ENCODE assay signal across 28 cellular contexts in the genomic region with DNA sequence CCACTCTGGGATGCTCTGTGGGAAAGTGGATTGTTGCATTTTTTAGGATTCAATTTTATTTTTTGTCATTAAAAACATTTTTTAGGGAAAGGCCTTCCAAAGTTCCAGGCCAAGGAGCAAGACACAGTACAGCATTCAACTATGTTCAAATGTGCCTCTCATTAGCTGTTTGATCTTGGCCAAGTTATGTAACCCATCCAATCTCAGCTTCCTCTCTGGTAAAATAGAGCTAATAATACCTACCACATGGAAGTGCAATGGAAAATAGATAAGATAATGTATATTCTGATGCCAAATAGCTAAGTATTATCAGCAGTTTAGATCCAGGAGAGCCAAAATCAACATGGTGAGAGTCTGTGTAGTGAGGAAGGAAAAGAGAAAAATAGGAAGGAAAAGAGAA.
A peak's percentile ranks its signal among the peaks of the same experiment; 100 is the strongest.
DNase-seq lines count a peak whose midpoint lies in the region; ATAC-seq, FAIRE-seq and TF ChIP-seq lines count a peak whose summit lies in the region.
"Had no signal": no experiment of that assay in that cellular context is flagged by ENCODE, and none has a peak within 500 bp of the region (broad histone marks: within the 10 kb centered on the region; RNA-seq: fewer than 3 reads in every experiment).

No MANE protein-coding gene starts in this region.

- no peaks in the 10 kb centered on the region for H3K4me1 Mint-ChIP-seq in activated CD4-positive, alpha-beta memory T cell treated with anti-CD3 and anti-CD28 coated beads for 36 hours (ENCODE audit: low read depth)
- H3K4me1 Mint-ChIP-seq in activated naive CD4-positive, alpha-beta T cell treated with anti-CD3 and anti-CD28 coated beads for 36 hours (ENCODE audit: low read depth), result peaks cover 3% of the 10 kb centered on the region
- H3K4me1 Mint-ChIP-seq: activated CD4-positive, alpha-beta memory T cell treated with anti-CD3 and anti-CD28 coated beads, Interleukin-2, amount 10 ng/mL, durations not matched to agents 7 days and 5 days had no signal

- H3K27ac ChIP-seq in ACC112 (ENCODE audit: low read depth, low read length) (peak overlapping the region; percentile 63), K562 (ENCODE audit: extremely low read depth, low read depth, low read length) (no peak overlapping the region), heart left ventricle (peak overlapping the region in 9 of 12 donors; percentile 1 to 80 (median 66)), mesodermal cell (ENCODE audit: low read depth, low read length, severe bottlenecking) (peak overlapping the region; percentile 50), hepatocyte (no peak overlapping the region)
- H3K27ac ChIP-seq: colonic mucosa, parathyroid adenoma, tibial artery, vagina had no signal

- no TSS peak for BruUV-seq in K562 (replicated peaks; lab: Mats Ljungman, UMichigan)

- FAIRE-seq in K562 (lab: Jason Lieb, UNC), result no peak
- FAIRE-seq: A204.1 had no signal

- no peaks in the 10 kb centered on the region for H3K27me3 ChIP-seq in ACC112 (ENCODE audit: insufficient read depth, low read length)
- H3K27me3 ChIP-seq in K562 (ENCODE audit: control insufficient read depth in 2 of 2, insufficient read depth in 2 of 2, low read length in 2 of 2), result no peaks in the 10 kb centered on the region
- no peaks in the 10 kb centered on the region for H3K27me3 ChIP-seq in heart left ventricle
- H3K27me3 ChIP-seq in hepatocyte, result no peaks in the 10 kb centered on the region
- H3K27me3 ChIP-seq: colonic mucosa, tibial artery, vagina had no signal

- DNase-seq in K562 (ENCODE audit: extremely low read depth in 1 of 4, low spot score in 3 of 4) (no peak), heart left ventricle (no peak), hepatocyte (ENCODE audit: low spot score) (no peak), NOMO-1 treated with dmso at 0.1 percent for 144 hours (lab: John Stamatoyannopoulos, UW; ENCODE audit: unreplicated experiment) (no peak)
- DNase-seq in activated CD4-positive, alpha-beta memory T cell treated with anti-CD3 and anti-CD28 coated beads for 36 hours, result no peak
- DNase-seq in activated naive CD4-positive, alpha-beta T cell treated with anti-CD3 and anti-CD28 coated beads for 36 hours, result no peak
- DNase-seq: activated CD4-positive, alpha-beta memory T cell treated with anti-CD3 and anti-CD28 coated beads, Interleukin-2, amount 10 ng/mL, durations not matched to agents 7 days and 5 days; activated CD4-positive, CD25-positive, alpha-beta regulatory T cell treated with anti-CD3 and anti-CD28 coated beads, Interleukin-2, amount 50 U/mL, for 72 hours; activated CD8-positive, alpha-beta memory T cell treated with anti-CD3 and anti-CD28 coated beads, Interleukin-2, amount 50 U/mL, for 48 hours; activated naive CD4-positive, alpha-beta T cell treated with anti-CD3 and anti-CD28 coated beads, Interleukin-2, amount 10 ng/mL, durations not matched to agents 7 days and 5 days; CD4-positive, alpha-beta T cell; colonic mucosa; DND-41; effector CD8-positive, alpha-beta T cell; NCI-H1436; NCI-H446 treated with DMSO at 0.1 percent for 48 hours; NCI-H82; stimulated activated CD4-positive, alpha-beta T cell treated with anti-CD3 and anti-CD28 coated beads, Interleukin-12 subunit alpha, Interleukin-12 subunit beta, amount 100 ng/mL, for 4 hours; stimulated activated CD4-positive, alpha-beta T cell treated with anti-CD3 and anti-CD28 coated beads, Interleukin-2, amount 100 ng/mL, for 48 hours; stimulated activated naive CD8-positive, alpha-beta T cell treated with anti-CD3 and anti-CD28 coated beads, Interleukin-15, amount 100 ng/mL, for 72 hours; tibial artery had no signal

- H3K4me1 ChIP-seq in ACC112 (ENCODE audit: control insufficient read depth, insufficient read depth, low read length, unreplicated experiment), result peaks cover 3% of the 10 kb centered on the region
- peaks cover 3 to 25% of the 10 kb centered on the region in 2 experiments; a peak in 3 of 5 replicates for H3K4me1 ChIP-seq in K562 (replicated peaks in 1 of 2; ENCODE audit: control insufficient read depth in 2 of 2, insufficient read depth in 2 of 2, low read length in 2 of 2)
- peaks cover 0 to 30% (median 17%) of the 10 kb centered on the region in 12 donors for H3K4me1 ChIP-seq in heart left ventricle
- H3K4me1 ChIP-seq in mesodermal cell (ENCODE audit: control insufficient read depth, insufficient read depth, low read length, poor library complexity, severe bottlenecking), result peaks cover 25% of the 10 kb centered on the region
- no peaks in the 10 kb centered on the region for H3K4me1 ChIP-seq in hepatocyte (ENCODE audit: insufficient read depth)
- H3K4me1 ChIP-seq: colonic mucosa had no signal

- H3K36me3 ChIP-seq in ACC112 (ENCODE audit: insufficient read depth, low read length) (no peaks in the 10 kb centered on the region), K562 (ENCODE audit: control insufficient read depth, insufficient read depth, low read length) (no peaks in the 10 kb centered on the region), heart left ventricle (no peaks in the 10 kb centered on the region), mesodermal cell (ENCODE audit: control insufficient read depth, insufficient read depth, low read length) (no peaks in the 10 kb centered on the region), hepatocyte (replicated peaks; ENCODE audit: insufficient read depth, low read depth) (no peaks in the 10 kb centered on the region)
- H3K36me3 ChIP-seq: colonic mucosa, tibial artery, vagina had no signal

- no peaks in the 10 kb centered on the region for H3K9me2 ChIP-seq in hepatocyte (replicated peaks; ENCODE audit: insufficient read depth)

- H3K4me3 ChIP-seq in ACC112 (ENCODE audit: low read depth, low read length), result no peak overlapping the region
- H3K4me3 ChIP-seq in K562, result no peak overlapping the region
- no peak overlapping the region for H3K4me3 ChIP-seq in heart left ventricle
- H3K4me3 ChIP-seq in mesodermal cell (ENCODE audit: extremely low read depth, insufficient read depth, low read length, poor library complexity, severe bottlenecking), result no peak overlapping the region
- no peak overlapping the region for H3K4me3 ChIP-seq in hepatocyte
- H3K4me3 ChIP-seq: colonic mucosa, tibial artery, vagina had no signal

- H3K36me3 Mint-ChIP-seq in activated CD4-positive, alpha-beta memory T cell treated with anti-CD3 and anti-CD28 coated beads for 36 hours, result no peaks in the 10 kb centered on the region
- no peaks in the 10 kb centered on the region for H3K36me3 Mint-ChIP-seq in activated naive CD4-positive, alpha-beta T cell treated with anti-CD3 and anti-CD28 coated beads for 36 hours (ENCODE audit: low read depth)
- H3K36me3 Mint-ChIP-seq: activated naive CD4-positive, alpha-beta T cell treated with anti-CD3 and anti-CD28 coated beads, Interleukin-2, amount 10 ng/mL, durations not matched to agents 7 days and 5 days had no signal

- H3K27ac Mint-ChIP-seq in activated CD4-positive, alpha-beta memory T cell treated with anti-CD3 and anti-CD28 coated beads for 36 hours, result no peak overlapping the region
- no peak overlapping the region for H3K27ac Mint-ChIP-seq in activated naive CD4-positive, alpha-beta T cell treated with anti-CD3 and anti-CD28 coated beads for 36 hours
- H3K27ac Mint-ChIP-seq: activated CD4-positive, alpha-beta memory T cell treated with anti-CD3 and anti-CD28 coated beads, Interleukin-2, amount 10 ng/mL, durations not matched to agents 7 days and 5 days; activated naive CD4-positive, alpha-beta T cell treated with anti-CD3 and anti-CD28 coated beads, Interleukin-2, amount 10 ng/mL, durations not matched to agents 7 days and 5 days; activated T-helper 1 cell treated with anti-CD3 and anti-CD28 coated beads, Interleukin-12 subunit alpha, Interleukin-12 subunit beta, Interleukin-2, Interleukin-4 antibody, amounts not matched to agents 30 ng/mL and 10 ng/mL and 1 ng/mL, durations not matched to agents 14 hours and 24 hours and 36 hours; CD4-positive, alpha-beta T cell; stimulated activated naive CD8-positive, alpha-beta T cell treated with anti-CD3 and anti-CD28 coated beads, Interleukin-15, amount 100 ng/mL, for 72 hours had no signal

- TF ChIP-seq POLR2A in K562 (conservative IDR thresholded peaks at IDR 0.05) (no peak), heart left ventricle (IDR thresholded peaks at IDR 0.05) (no peak)

- TF ChIP-seq CTCF in K562 (IDR thresholded peaks at IDR 0.05 in 2 of 3, conservative IDR thresholded peaks at IDR 0.05 in 1 of 3; ENCODE audit: insufficient read depth in 2 of 3, low read depth in 1 of 3, low read length in 3 of 3) (no peak), heart left ventricle (IDR thresholded peaks at IDR 0.05) (peak in 1 of 12 donors; percentile 2), hepatocyte (IDR thresholded peaks at IDR 0.05; ENCODE audit: poor library complexity) (no peak)

- no peak for TF ChIP-seq RAD21 in K562 (CRISPR knock-in tag; conservative IDR thresholded peaks at IDR 0.05 in 1 of 2, IDR thresholded peaks at IDR 0.05 in 1 of 2)

- H3K9me3 ChIP-seq in K562 (replicated peaks; ENCODE audit: control insufficient read depth, insufficient read depth, low read depth, low read length) (no peaks in the 10 kb centered on the region), heart left ventricle (peaks cover 0 to 6% (median 0%) of the 10 kb centered on the region in 12 donors), mesodermal cell (ENCODE audit: control insufficient read depth, low read length) (peaks cover 3% of the 10 kb centered on the region), hepatocyte (ENCODE audit: low read depth) (no peaks in the 10 kb centered on the region)
- H3K9me3 ChIP-seq: colonic mucosa, tibial artery, vagina had no signal

- no peaks in the 10 kb centered on the region for H3K9me1 ChIP-seq in K562 (ENCODE audit: control insufficient read depth, insufficient read depth, low read length)

- CTCF ChIA-PET in K562 (lab: Yijun Ruan, JAX; ENCODE audit: low intra/inter-chr PET ratio), result no interaction called here
- CTCF ChIA-PET in activated CD4-positive, alpha-beta memory T cell treated with anti-CD3 and anti-CD28 coated beads for 36 hours (lab: Charles Lee), result no interaction called here
- CTCF ChIA-PET in activated naive CD4-positive, alpha-beta T cell treated with anti-CD3 and anti-CD28 coated beads for 36 hours (lab: Charles Lee), result interaction anchor here (0.7 kb wide), 2 partner anchors 12 to 984 kb away, joined by 3 read pairs; no protein-coding TSS in a partner anchor

- intact Hi-C loops in K562 (cut with micrococcal nuclease), result no loop called here
- intact Hi-C loops in heart left ventricle (cut with DNase I), result loop anchor here in 1 of 10 donors (10.0 kb wide), 1 partner anchor 254 kb away; no protein-coding TSS in a partner anchor
- intact Hi-C loops in activated CD4-positive, alpha-beta memory T cell treated with anti-CD3 and anti-CD28 coated beads for 36 hours (cut with micrococcal nuclease), result no loop called here
- intact Hi-C loops in activated naive CD4-positive, alpha-beta T cell treated with anti-CD3 and anti-CD28 coated beads for 36 hours (cut with micrococcal nuclease), result loop anchor here (5.0 kb wide), 1 partner anchor 251 kb away; no protein-coding TSS in a partner anchor

- H3K9me3 Mint-ChIP-seq in activated CD4-positive, alpha-beta memory T cell treated with anti-CD3 and anti-CD28 coated beads for 36 hours, result no peaks in the 10 kb centered on the region
- no peaks in the 10 kb centered on the region for H3K9me3 Mint-ChIP-seq in activated naive CD4-positive, alpha-beta T cell treated with anti-CD3 and anti-CD28 coated beads for 36 hours
- H3K9me3 Mint-ChIP-seq: activated naive CD4-positive, alpha-beta T cell treated with anti-CD3 and anti-CD28 coated beads, Interleukin-2, amount 10 ng/mL, durations not matched to agents 7 days and 5 days; activated T-helper 1 cell treated with anti-CD3 and anti-CD28 coated beads, Interleukin-12 subunit alpha, Interleukin-12 subunit beta, Interleukin-2, Interleukin-4 antibody, amounts not matched to agents 30 ng/mL and 10 ng/mL and 1 ng/mL, durations not matched to agents 14 hours and 24 hours and 36 hours; CD4-positive, alpha-beta T cell had no signal

- no peak overlapping the region for H3K9ac ChIP-seq in K562 (ENCODE audit: insufficient read depth in 1 of 2, low read depth in 2 of 2, low read length in 2 of 2)
- H3K9ac ChIP-seq: parathyroid adenoma had no signal

- TF ChIP-seq EP300 in K562 (IDR thresholded peaks at IDR 0.05; ENCODE audit: low read length), result no peak

- H4K20me1 ChIP-seq in K562 (replicated peaks; ENCODE audit: control insufficient read depth, insufficient read depth, low read length) (no peaks in the 10 kb centered on the region), hepatocyte (ENCODE audit: insufficient read depth, poor library complexity, severe bottlenecking) (no peaks in the 10 kb centered on the region)

- no peak for ATAC-seq in K562
- ATAC-seq in heart left ventricle, result peak; percentile 44 to 83 (median 66)
- ATAC-seq: stimulated activated naive CD8-positive, alpha-beta T cell treated with anti-CD3 and anti-CD28 coated beads, Interleukin-15, amount 100 ng/mL, for 72 hours had no signal

- no peaks in the 10 kb centered on the region for H3K27me3 Mint-ChIP-seq in activated CD4-positive, alpha-beta memory T cell treated with anti-CD3 and anti-CD28 coated beads for 36 hours
- H3K27me3 Mint-ChIP-seq in activated naive CD4-positive, alpha-beta T cell treated with anti-CD3 and anti-CD28 coated beads for 36 hours (ENCODE audit: low read depth), result no peaks in the 10 kb centered on the region
- H3K27me3 Mint-ChIP-seq: activated CD4-positive, alpha-beta memory T cell treated with anti-CD3 and anti-CD28 coated beads, Interleukin-2, amount 10 ng/mL, durations not matched to agents 7 days and 5 days; activated naive CD4-positive, alpha-beta T cell treated with anti-CD3 and anti-CD28 coated beads, Interleukin-2, amount 10 ng/mL, durations not matched to agents 7 days and 5 days; CD4-positive, alpha-beta T cell; stimulated activated naive CD8-positive, alpha-beta T cell treated with anti-CD3 and anti-CD28 coated beads, Interleukin-15, amount 100 ng/mL, for 72 hours had no signal

- in situ Hi-C loops in K562 (cut with MboI), result no loop called here

- no peaks in the 10 kb centered on the region for H3K79me2 ChIP-seq in ACC112 (ENCODE audit: control insufficient read depth, insufficient read depth, low read length, unreplicated experiment)
- no peaks in the 10 kb centered on the region for H3K79me2 ChIP-seq in K562 (ENCODE audit: control insufficient read depth, insufficient read depth, low read length)
- H3K79me2 ChIP-seq in hepatocyte, result no peaks in the 10 kb centered on the region
- H3K79me2 ChIP-seq: parathyroid adenoma had no signal

- H2AFZ ChIP-seq in ACC112 (ENCODE audit: low read length, unreplicated experiment), result no peak overlapping the region
- H2AFZ ChIP-seq in K562 (ENCODE audit: low read depth, low read length), result no peak overlapping the region
- H2AFZ ChIP-seq in hepatocyte, result no peak overlapping the region
- H2AFZ ChIP-seq: parathyroid adenoma had no signal

- H3K4me2 ChIP-seq in K562 (ENCODE audit: insufficient read depth, low read length), result no peak overlapping the region
- no peak overlapping the region for H3K4me2 ChIP-seq in hepatocyte

- POLR2A ChIA-PET in K562 (lab: Yijun Ruan, JAX), result interaction anchor here (0.6 to 0.7 kb wide), 2 partner anchors 197 to 1712 kb away, joined by 3 read pairs; no protein-coding TSS in a partner anchor
- POLR2A ChIA-PET in activated CD4-positive, alpha-beta memory T cell treated with anti-CD3 and anti-CD28 coated beads for 36 hours (lab: Charles Lee), result no interaction called here

- H3K4me3 Mint-ChIP-seq in activated CD4-positive, alpha-beta memory T cell treated with anti-CD3 and anti-CD28 coated beads for 36 hours, result no peak overlapping the region
- no peak overlapping the region for H3K4me3 Mint-ChIP-seq in activated naive CD4-positive, alpha-beta T cell treated with anti-CD3 and anti-CD28 coated beads for 36 hours
- H3K4me3 Mint-ChIP-seq: activated CD4-positive, alpha-beta memory T cell treated with anti-CD3 and anti-CD28 coated beads, Interleukin-2, amount 10 ng/mL, durations not matched to agents 7 days and 5 days; activated naive CD4-positive, alpha-beta T cell treated with anti-CD3 and anti-CD28 coated beads, Interleukin-2, amount 10 ng/mL, durations not matched to agents 7 days and 5 days; activated T-helper 1 cell treated with anti-CD3 and anti-CD28 coated beads, Interleukin-12 subunit alpha, Interleukin-12 subunit beta, Interleukin-2, Interleukin-4 antibody, amounts not matched to agents 30 ng/mL and 10 ng/mL and 1 ng/mL, durations not matched to agents 14 hours and 24 hours and 36 hours; CD4-positive, alpha-beta T cell; neural crest cell; stimulated activated naive CD8-positive, alpha-beta T cell treated with anti-CD3 and anti-CD28 coated beads, Interleukin-15, amount 100 ng/mL, for 72 hours had no signal

Comparison
In these comparisons a context has a peak if more than half of its experiments do, and no peak if none do; other contexts are left out.
1. H3K27ac ChIP-seq: peak in ACC112 (single experiment), heart left ventricle (9 of 12) and mesodermal cell (single experiment); none in K562 (single experiment) and hepatocyte (single experiment).